In the genomic region with DNA sequence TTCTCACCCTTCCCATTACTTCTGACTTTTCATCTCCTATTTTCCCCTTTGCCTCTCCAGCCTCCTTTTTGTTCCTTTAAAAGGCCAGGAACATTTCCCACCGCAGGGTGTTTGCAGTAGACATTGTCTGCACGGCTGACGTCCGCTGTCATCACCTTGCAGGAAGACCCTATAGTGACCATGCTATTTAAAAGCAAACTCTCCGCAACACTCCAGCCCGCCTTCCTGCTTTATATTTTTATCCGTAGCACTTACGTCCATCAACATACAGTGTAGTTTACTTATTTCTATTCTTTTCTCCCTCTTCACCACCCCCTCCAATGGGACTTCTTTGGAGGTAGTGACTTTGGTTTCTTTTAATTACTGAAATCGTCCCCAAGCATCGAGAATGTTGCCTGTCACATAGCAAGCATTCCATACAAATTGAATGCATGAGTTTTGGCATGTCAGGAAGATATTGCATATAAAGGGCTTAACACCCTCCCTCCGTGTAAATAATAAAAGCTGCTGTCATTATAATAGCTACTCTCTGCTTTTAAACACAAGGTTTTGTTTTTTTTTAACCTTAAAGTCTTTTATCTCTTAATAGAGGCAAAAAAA, we compare ENCODE assay signal across 19 cellular contexts. TPM values are rescaled to one million over a fixed set of nuclear protein-coding genes. Genes with fewer than 3 reads are reported as not detected.
DNase-seq lines count a peak whose midpoint lies in the region; ATAC-seq and TF ChIP-seq lines count a peak whose summit lies in the region.
"Had no signal": no experiment of that assay in that cellular context is flagged by ENCODE, and none has a peak within 500 bp of the region (broad histone marks: within the 10 kb centered on the region; RNA-seq: fewer than 3 reads in every experiment).

No MANE protein-coding gene starts in this region.

- H3K27me3 ChIP-seq in gastroesophageal sphincter = no peaks in the 10 kb centered on the region
- no peaks in the 10 kb centered on the region for H3K27me3 ChIP-seq in stomach smooth muscle (ENCODE audit: control insufficient read depth in 1 of 2, insufficient read depth in 2 of 2, low read length in 2 of 2)
- H3K27me3 ChIP-seq: adrenal gland, transverse colon had no signal

- H3K9ac ChIP-seq in stomach smooth muscle (ENCODE audit: low read length in 2 of 2) = no peak overlapping the region

- H3K36me3 Mint-ChIP-seq in activated naive CD8-positive, alpha-beta T cell = peaks cover 23% of the 10 kb centered on the region
- H3K36me3 Mint-ChIP-seq in activated naive CD8-positive, alpha-beta T cell treated with anti-CD3 and anti-CD28 coated beads, Interleukin-2, amount 50 U/mL, for 24 hours (ENCODE audit: low read depth) = peaks cover 48% of the 10 kb centered on the region

- H3K36me3 ChIP-seq in KOPT-K1 (ENCODE audit: insufficient read depth, low read length) (peaks cover 68% of the 10 kb centered on the region), gastroesophageal sphincter (peaks cover 0 to 22% of the 10 kb centered on the region in 2 donors), stomach smooth muscle (ENCODE audit: control insufficient read depth in 2 of 2, insufficient read depth in 2 of 2, low read length in 2 of 2) (peaks cover 0 to 3% of the 10 kb centered on the region in 2 donors)
- H3K36me3 ChIP-seq: transverse colon had no signal

- TF ChIP-seq CTCF in gastroesophageal sphincter (IDR thresholded peaks at IDR 0.05) (no peak), lower leg skin (IDR thresholded peaks at IDR 0.05) (no peak), foreskin fibroblast (IDR thresholded peaks at IDR 0.05; ENCODE audit: low read depth, low read length) (no peak)

- TF ChIP-seq EP300 in gastroesophageal sphincter (IDR thresholded peaks at IDR 0.05) = no peak

- 38 to 62% methylated on average over 7 to 11 of the region's 11 CpGs for WGBS in gastroesophageal sphincter (ENCODE audit: low coverage in 1 of 2), 2 donors
- 70 to 72% methylated on average over 11 of the region's 11 CpGs for WGBS in lower leg skin, 2 donors

- no peak for DNase-seq in activated naive CD8-positive, alpha-beta T cell treated with anti-CD3 and anti-CD28 coated beads, Interleukin-2, amount 50 U/mL, for 24 hours
- DNase-seq in lower leg skin (ENCODE audit: low spot score in 2 of 2) (no peak), foreskin fibroblast (no peak), NCI-H2196 (lab: John Stamatoyannopoulos, UW; ENCODE audit: unreplicated experiment) (no peak)
- DNase-seq: activated CD4-positive, alpha-beta T cell treated with anti-CD3 and anti-CD28 coated beads, Interleukin-2, amount 50 U/mL, for 4 hours; adrenal gland; COR-L47; erythroblast; mammary epithelial cell; natural killer cell; NCI-H1436 treated with DMSO at 0.1 percent for 48 hours; NCI-H345; RPMI8226; transverse colon had no signal

- no peak for TF ChIP-seq POLR2A in gastroesophageal sphincter (IDR thresholded peaks at IDR 0.05)
- TF ChIP-seq POLR2A in lower leg skin (IDR thresholded peaks at IDR 0.05) = no peak

- H3K9me3 ChIP-seq in KOPT-K1 (ENCODE audit: insufficient read depth, low read length, poor library complexity, severe bottlenecking) (no peaks in the 10 kb centered on the region), gastroesophageal sphincter (no peaks in the 10 kb centered on the region), stomach smooth muscle (ENCODE audit: control insufficient read depth in 2 of 2, low read length in 2 of 2) (no peaks in the 10 kb centered on the region)
- H3K9me3 ChIP-seq: adrenal gland, transverse colon had no signal

- peaks cover 41% of the 10 kb centered on the region for H3K4me1 Mint-ChIP-seq in activated naive CD8-positive, alpha-beta T cell (ENCODE audit: low read depth)
- peaks cover 30% of the 10 kb centered on the region for H3K4me1 Mint-ChIP-seq in activated naive CD8-positive, alpha-beta T cell treated with anti-CD3 and anti-CD28 coated beads, Interleukin-2, amount 50 U/mL, for 24 hours

- intact Hi-C loops in lower leg skin (cut with DNase I; ENCODE audit: low total_unique reads) = no loop called here

- H3K9me3 Mint-ChIP-seq in activated naive CD8-positive, alpha-beta T cell (ENCODE audit: low read depth) = no peaks in the 10 kb centered on the region
- no peaks in the 10 kb centered on the region for H3K9me3 Mint-ChIP-seq in activated naive CD8-positive, alpha-beta T cell treated with anti-CD3 and anti-CD28 coated beads, Interleukin-2, amount 50 U/mL, for 24 hours
- H3K9me3 Mint-ChIP-seq: natural killer cell had no signal

- no peaks in the 10 kb centered on the region for H3K27me3 Mint-ChIP-seq in activated naive CD8-positive, alpha-beta T cell
- no peaks in the 10 kb centered on the region for H3K27me3 Mint-ChIP-seq in activated naive CD8-positive, alpha-beta T cell treated with anti-CD3 and anti-CD28 coated beads, Interleukin-2, amount 50 U/mL, for 24 hours
- H3K27me3 Mint-ChIP-seq: progenitor cell of endocrine pancreas had no signal

- ATAC-seq in activated naive CD8-positive, alpha-beta T cell treated with anti-CD3 and anti-CD28 coated beads, Interleukin-2, amount 50 U/mL, for 24 hours = no peak
- no peak for ATAC-seq in gastroesophageal sphincter
- ATAC-seq: natural killer cell had no signal

- peaks cover 3 to 86% (median 21%) of the 10 kb centered on the region in 3 donors for H3K4me1 ChIP-seq in gastroesophageal sphincter
- peaks cover 43% of the 10 kb centered on the region for H3K4me1 ChIP-seq in stomach smooth muscle (ENCODE audit: control insufficient read depth, insufficient read depth, low read length)

- H3K4me3 Mint-ChIP-seq in activated naive CD8-positive, alpha-beta T cell = peak overlapping the region; percentile 64
- no peak overlapping the region for H3K4me3 Mint-ChIP-seq in activated naive CD8-positive, alpha-beta T cell treated with anti-CD3 and anti-CD28 coated beads, Interleukin-2, amount 50 U/mL, for 24 hours

- H3K27ac Mint-ChIP-seq in activated naive CD8-positive, alpha-beta T cell = peak overlapping the region; percentile 77
- H3K27ac Mint-ChIP-seq in activated naive CD8-positive, alpha-beta T cell treated with anti-CD3 and anti-CD28 coated beads, Interleukin-2, amount 50 U/mL, for 24 hours = no peak overlapping the region
- H3K27ac Mint-ChIP-seq: natural killer cell had no signal

- H3K27ac ChIP-seq in KOPT-K1 (ENCODE audit: low read depth, low read length, poor library complexity, severe bottlenecking) = peak overlapping the region; percentile 10
- H3K27ac ChIP-seq in gastroesophageal sphincter = peak overlapping the region; percentile 8 to 80 (median 72)
- peak overlapping the region; percentile 79 for H3K27ac ChIP-seq in stomach smooth muscle (ENCODE audit: low read length)
- H3K27ac ChIP-seq: adrenal gland had no signal

- no peak overlapping the region for H3K4me3 ChIP-seq in gastroesophageal sphincter
- H3K4me3 ChIP-seq in stomach smooth muscle (ENCODE audit: low read length in 2 of 2) = peak overlapping the region in 1 of 2 donors; percentile 10
- H3K4me3 ChIP-seq in lower leg skin (ENCODE audit: low read depth, poor library complexity, severe bottlenecking) = no peak overlapping the region
- no peak overlapping the region for H3K4me3 ChIP-seq in foreskin fibroblast (ENCODE audit: low read depth in 1 of 2, low read length in 2 of 2)
- H3K4me3 ChIP-seq: adrenal gland, transverse colon had no signal

RNA-seq across cellular contexts. Expression of a gene that starts 19.8 kb away (rescaled TPM):
- 10 to 100 TPM in 2 of 4 donors, 1 to 10 TPM in 2; 7.0 to 11.5 (median 10.5) TPM for total RNA-seq in gastroesophageal sphincter
- 1 to 10 TPM; 2.2 to 6.9 (median 4.8) TPM for total RNA-seq in lower leg skin

RNA-seq across cellular contexts. Expression of a gene that starts 29.7 kb away (rescaled TPM):
- total RNA-seq in gastroesophageal sphincter (1 to 10 TPM; 4.4 to 9.3 (median 5.5) TPM), lower leg skin (10 to 100 TPM in 1 of 4 donors, 1 to 10 TPM in 3; 7.0 to 12.4 (median 9.7) TPM)

Comparison
In these comparisons a context has a peak if more than half of its experiments do, and no peak if none do; other contexts are left out.
1. H3K27ac ChIP-seq: peak in every context shown above with its lines; median percentile 79 in stomach smooth muscle; 72 in gastroesophageal sphincter; 10 in KOPT-K1.